19 cellular contexts compared by ENCODE assay signal in the genomic region with DNA sequence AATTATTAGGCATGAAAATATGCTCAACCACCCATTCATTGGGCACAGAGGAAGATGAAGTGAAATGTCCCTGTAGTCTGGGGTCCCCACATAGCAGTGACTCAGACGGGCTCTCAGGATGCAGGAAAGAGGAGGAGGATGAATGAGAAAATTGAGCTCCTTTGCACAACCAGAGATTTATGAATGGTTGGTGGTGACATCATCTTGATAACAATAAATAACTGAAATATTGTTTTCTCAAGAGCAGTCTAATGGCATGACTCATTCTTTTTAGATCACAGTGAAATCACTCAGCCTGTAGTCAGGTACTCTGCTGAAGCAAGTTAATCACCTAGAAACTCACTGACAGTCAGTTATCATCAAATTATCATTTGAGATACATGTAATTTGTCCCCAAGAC.
DNase-seq lines count a peak whose midpoint lies in the region; ATAC-seq and TF ChIP-seq lines count a peak whose summit lies in the region.
"Had no signal": no experiment of that assay in that cellular context is flagged by ENCODE, and none has a peak within 500 bp of the region (broad histone marks: within the 10 kb centered on the region; RNA-seq: fewer than 3 reads in every experiment).

No MANE protein-coding gene starts in this region.

- POLR2A ChIA-PET in CD8-positive, alpha-beta T cell (lab: Charles Lee), result no interaction called here

- no peak overlapping the region for H3K27ac ChIP-seq in CD8-positive, alpha-beta T cell (ENCODE audit: low read depth, low read length)
- no peak overlapping the region for H3K27ac ChIP-seq in coronary artery
- H3K27ac ChIP-seq: HL-60, neutrophil, SK-N-MC, skin epidermis, stomach had no signal

- no peaks in the 10 kb centered on the region for H3K36me3 ChIP-seq in CD8-positive, alpha-beta T cell (ENCODE audit: insufficient read depth, low read length)
- H3K36me3 ChIP-seq: HAP-1, neutrophil, stomach had no signal

- peaks cover 29% of the 10 kb centered on the region for H3K4me1 Mint-ChIP-seq in mesothelial cell of epicardium
- no peaks in the 10 kb centered on the region for H3K4me1 Mint-ChIP-seq in CD8-positive, alpha-beta T cell (ENCODE audit: low read depth)
- H3K4me1 Mint-ChIP-seq: CD4-positive, CD25-positive, alpha-beta regulatory T cell had no signal

- peaks cover 21% of the 10 kb centered on the region for H3K9me3 Mint-ChIP-seq in mesothelial cell of epicardium
- no peaks in the 10 kb centered on the region for H3K9me3 Mint-ChIP-seq in CD8-positive, alpha-beta T cell

- peak overlapping the region; percentile 16 for H3K27ac Mint-ChIP-seq in mesothelial cell of epicardium
- H3K27ac Mint-ChIP-seq in CD8-positive, alpha-beta T cell, result no peak overlapping the region
- H3K27ac Mint-ChIP-seq: CD4-positive, CD25-positive, alpha-beta regulatory T cell had no signal

- intact Hi-C loops in cardiac septum (cut with DNase I), result no loop called here
- intact Hi-C loops in CD8-positive, alpha-beta T cell (cut with DNase I, micrococcal nuclease), result no loop called here

- no peak overlapping the region for H3K4me3 Mint-ChIP-seq in mesothelial cell of epicardium
- no peak overlapping the region for H3K4me3 Mint-ChIP-seq in CD8-positive, alpha-beta T cell
- H3K4me3 Mint-ChIP-seq: CD4-positive, CD25-positive, alpha-beta regulatory T cell had no signal

- ATAC-seq in CD8-positive, alpha-beta T cell, result no peak
- ATAC-seq in HG02870 (IDR thresholded peaks at IDR 0.05; ENCODE audit: unreplicated experiment), result no peak

- CTCF ChIA-PET in CD8-positive, alpha-beta T cell (lab: Charles Lee), result no interaction called here

- no peak overlapping the region for H3K4me3 ChIP-seq in choroid plexus epithelial cell (ENCODE audit: low read depth, low read length)
- no peak overlapping the region for H3K4me3 ChIP-seq in CD8-positive, alpha-beta T cell (ENCODE audit: low read depth, low read length)
- no peak overlapping the region for H3K4me3 ChIP-seq in coronary artery
- H3K4me3 ChIP-seq: HAP-1, lung, SK-N-MC, skin epidermis, stomach had no signal

- DNase-seq in EL, result peak; percentile 83
- peak; percentile 63 for DNase-seq in NCI-H69 (lab: John Stamatoyannopoulos, UW)
- peak; percentile 65 for DNase-seq in choroid plexus epithelial cell (ENCODE audit: low read depth)
- no peak for DNase-seq in mesothelial cell of epicardium (ENCODE audit: low spot score in 2 of 2, unreplicated experiment in 2 of 2)
- no peak for DNase-seq in cardiac septum (ENCODE audit: low spot score)
- DNase-seq in CD8-positive, alpha-beta T cell, result no peak
- no peak for DNase-seq in coronary artery (ENCODE audit: low spot score)
- DNase-seq: activated effector memory CD4-positive, alpha-beta T cell treated with anti-CD3 and anti-CD28 coated beads, Interleukin-2, amount 50 U/mL, for 16 hours; CD4-positive, CD25-positive, alpha-beta regulatory T cell; hypothalamus; NCI-H2171; stomach had no signal

- no peaks in the 10 kb centered on the region for H3K27me3 ChIP-seq in CD8-positive, alpha-beta T cell (ENCODE audit: insufficient read depth, low read length)
- H3K27me3 ChIP-seq: neutrophil, stomach had no signal

- H3K4me1 ChIP-seq in CD8-positive, alpha-beta T cell (ENCODE audit: insufficient read depth, low read length), result no peaks in the 10 kb centered on the region
- H3K4me1 ChIP-seq: HAP-1, stomach had no signal

- H3K9me3 ChIP-seq in CD8-positive, alpha-beta T cell (ENCODE audit: low read length), result no peaks in the 10 kb centered on the region
- H3K9me3 ChIP-seq: HAP-1, neutrophil, stomach had no signal

- no peaks in the 10 kb centered on the region for H3K36me3 Mint-ChIP-seq in mesothelial cell of epicardium
- H3K36me3 Mint-ChIP-seq in CD8-positive, alpha-beta T cell, result no peaks in the 10 kb centered on the region

- H3K27me3 Mint-ChIP-seq in mesothelial cell of epicardium (ENCODE audit: low read depth), result peaks cover 17% of the 10 kb centered on the region
- H3K27me3 Mint-ChIP-seq in CD8-positive, alpha-beta T cell (ENCODE audit: low read depth), result peaks cover 5% of the 10 kb centered on the region
- H3K27me3 Mint-ChIP-seq: CD4-positive, CD25-positive, alpha-beta regulatory T cell had no signal

- TF ChIP-seq CTCF in choroid plexus epithelial cell (conservative IDR thresholded peaks at IDR 0.05; ENCODE audit: low read depth, low read length), result no peak
- TF ChIP-seq CTCF in mesothelial cell of epicardium (IDR thresholded peaks at IDR 0.05; ENCODE audit: unreplicated experiment), result no peak
- TF ChIP-seq CTCF in CD8-positive, alpha-beta T cell (IDR thresholded peaks at IDR 0.05), result no peak
- TF ChIP-seq CTCF in coronary artery (IDR thresholded peaks at IDR 0.05), result no peak

Comparison
In these comparisons a context has a peak if more than half of its experiments do, and no peak if none do; other contexts are left out.
1. DNase-seq: peak in EL (single experiment), NCI-H69 (single experiment) and choroid plexus epithelial cell (single experiment); none in mesothelial cell of epicardium (0 of 2), cardiac septum (single experiment), CD8-positive, alpha-beta T cell (0 of 7) and coronary artery (single experiment).